Comparison of ENCODE assay signal across 27 cellular contexts in the genomic region with DNA sequence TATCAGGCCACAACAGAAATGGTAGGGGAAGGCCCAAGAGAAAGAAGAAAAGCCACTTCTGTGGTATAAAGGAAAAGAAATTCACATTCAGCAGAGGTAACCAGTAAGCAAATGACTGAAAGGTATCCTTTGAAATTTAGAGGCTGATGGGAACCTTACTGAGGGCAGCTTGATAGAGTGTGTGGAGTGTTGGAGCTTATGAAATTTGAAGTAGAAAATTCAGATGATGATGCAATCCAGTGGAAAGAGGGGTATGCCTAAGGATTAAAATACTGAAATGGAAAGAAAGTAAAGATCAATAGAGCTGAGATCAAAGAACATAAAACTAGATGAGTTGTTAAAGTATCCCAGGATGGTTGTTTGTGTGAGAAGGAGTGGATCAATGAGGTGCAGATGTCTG.
"Had no signal": no experiment of that assay in that cellular context is flagged by ENCODE, and none has a peak within 500 bp of the region (broad histone marks: within the 10 kb centered on the region; RNA-seq: fewer than 3 reads in every experiment).

No MANE protein-coding gene starts in this region.

- H3K9me3 Mint-ChIP-seq: effector memory CD8-positive, alpha-beta T cell; endodermal cell; mesothelial cell of epicardium had no signal

- FAIRE-seq: endometrium, islet of Langerhans, keratinocyte had no signal

- H3K36me3 Mint-ChIP-seq: mesothelial cell of epicardium had no signal

- H3K36me3 ChIP-seq: colonic mucosa, esophagus squamous epithelium, gastrocnemius medialis, heart right ventricle, left lung, lower lobe of right lung had no signal

- ATAC-seq: effector memory CD8-positive, alpha-beta T cell; esophagus mucosa; gastrocnemius medialis; heart right ventricle; left cardiac atrium; left lung; left ventricle myocardium superior; lower lobe of right lung; mucosa of descending colon had no signal

- H3K9me3 ChIP-seq: colonic mucosa, esophagus squamous epithelium, gastrocnemius medialis, heart right ventricle, left lung, lower lobe of right lung, mucosa of descending colon had no signal

- H3K4me3 Mint-ChIP-seq: dendritic cell treated with granulocyte-macrophage colony-stimulating factor and Interleukin-4, amounts not matched to agents 40 ng/mL and 50 ng/mL, for 4 days; effector memory CD8-positive, alpha-beta T cell; endodermal cell; mesothelial cell of epicardium had no signal

- H3K27ac ChIP-seq: colonic mucosa, epithelial cell of prostate, esophagus squamous epithelium, gastrocnemius medialis, heart right ventricle, left lung, lower lobe of right lung had no signal

- H3K27me3 ChIP-seq: colonic mucosa, gastrocnemius medialis had no signal

- DNase-seq: colonic mucosa; cortex of kidney; effector CD8-positive, alpha-beta T cell; effector memory CD8-positive, alpha-beta T cell; endodermal cell; erythroblast; esophagus squamous epithelium; foreskin fibroblast; foreskin melanocyte; gastrocnemius medialis; glutamatergic neuron; head of caudate nucleus; heart right ventricle; hippocampal formation; left cardiac atrium; left lung; left ventricle myocardium superior; lower lobe of right lung; mesenchymal stem cell; mucosa of descending colon had no signal

- H3K27ac Mint-ChIP-seq: dendritic cell treated with granulocyte-macrophage colony-stimulating factor and Interleukin-4, amounts not matched to agents 40 ng/mL and 50 ng/mL, for 4 days; effector memory CD8-positive, alpha-beta T cell; endodermal cell; mesothelial cell of epicardium had no signal

- H3K4me1 ChIP-seq: colonic mucosa, esophagus squamous epithelium, gastrocnemius medialis, heart right ventricle, left lung, lower lobe of right lung had no signal

- H3K4me3 ChIP-seq: colonic mucosa, esophagus squamous epithelium, gastrocnemius medialis, heart right ventricle, left lung, lower lobe of right lung, mucosa of descending colon had no signal
